ENCODE assay signal across 9 cellular contexts in genomic region chr11:36300651-36301050, GRCh38. TPM values are rescaled to one million over a fixed set of nuclear protein-coding genes. Genes with fewer than 3 reads are reported as not detected.
DNase-seq lines count a peak whose midpoint lies in the region; ATAC-seq and TF ChIP-seq lines count a peak whose summit lies in the region.
"Had no signal": no experiment of that assay in that cellular context is flagged by ENCODE, and none has a peak within 500 bp of the region (broad histone marks: within the 10 kb centered on the region; RNA-seq: fewer than 3 reads in every experiment).

No MANE protein-coding gene starts in this region.

- no peaks in the 10 kb centered on the region for H3K9me3 Mint-ChIP-seq in immature natural killer cell

- peaks cover 0 to 29% (median 13%) of the 10 kb centered on the region in 6 donors for H3K4me1 ChIP-seq in spleen
- no peaks in the 10 kb centered on the region for H3K4me1 ChIP-seq in aorta (ENCODE audit: control insufficient read depth in 1 of 2, insufficient read depth in 2 of 2, low read length in 2 of 2)

- H3K27me3 ChIP-seq in spleen (replicated peaks in 1 of 7) (no peaks in the 10 kb centered on the region), aorta (ENCODE audit: control insufficient read depth in 1 of 2, insufficient read depth in 2 of 2, low read length in 1 of 2) (no peaks in the 10 kb centered on the region)

- H3K9me3 ChIP-seq in spleen: no peaks in the 10 kb centered on the region
- H3K9me3 ChIP-seq in aorta (ENCODE audit: control insufficient read depth, low read length): no peaks in the 10 kb centered on the region

- no peak for TF ChIP-seq POLR2A in spleen (IDR thresholded peaks at IDR 0.05)

- TF ChIP-seq CTCF in spleen (IDR thresholded peaks at IDR 0.05 in 8 of 11, conservative IDR thresholded peaks at IDR 0.05 in 3 of 11): no peak

- H3K27ac Mint-ChIP-seq in immature natural killer cell: no peak overlapping the region

- no peaks in the 10 kb centered on the region for H3K36me3 Mint-ChIP-seq in immature natural killer cell

- ATAC-seq in left ventricle myocardium superior: peak; percentile 99
- ATAC-seq in aorta (ENCODE audit: low FRiP score): no peak

- 25 to 66% (median 47%) methylated on average over 3 of the region's 3 CpGs for WGBS in spleen, 5 donors
- WGBS in aorta, 2 donors: 3 to 8% methylated on average over 3 of the region's 3 CpGs

- H3K27me3 Mint-ChIP-seq in immature natural killer cell (ENCODE audit: low read depth in 3 of 3): peaks cover 1 to 6% (median 2%) of the 10 kb centered on the region in 3 donors

- H3K4me3 Mint-ChIP-seq in immature natural killer cell: no peak overlapping the region

- H3K4me3 ChIP-seq in spleen (no peak overlapping the region), aorta (ENCODE audit: low read length in 2 of 2) (no peak overlapping the region)

- peak overlapping the region in 2 of 8 donors; percentile 29 to 46 for H3K27ac ChIP-seq in spleen
- no peak overlapping the region for H3K27ac ChIP-seq in aorta (ENCODE audit: low read depth in 1 of 2, low read length in 2 of 2)

- H3K36me3 ChIP-seq in spleen (no peaks in the 10 kb centered on the region), aorta (ENCODE audit: control insufficient read depth in 1 of 2, insufficient read depth in 2 of 2, low read length in 1 of 2) (no peaks in the 10 kb centered on the region)

- H3K4me1 Mint-ChIP-seq in immature natural killer cell: no peaks in the 10 kb centered on the region

- intact Hi-C loops in left ventricle myocardium superior (cut with micrococcal nuclease) (no loop called here), spleen (cut with DNase I; ENCODE audit: low total_unique reads) (loop anchor here (10.0 kb wide), 1 partner anchor 94 kb away; no protein-coding TSS in a partner anchor), aorta (cut with DNase I) (no loop called here)

- DNase-seq in NCI-H1092 (lab: John Stamatoyannopoulos, UW) (peak; percentile 15), astrocyte of the hippocampus (ENCODE audit: low read depth, low spot score) (peak; percentile 80), left ventricle myocardium superior (peak; percentile 87), spleen (peak; percentile 82), immature natural killer cell (no peak), NCI-H1436 (lab: John Stamatoyannopoulos, UW) (no peak), aorta (no peak), activated T-cell treated with anti-CD3 and anti-CD28 coated beads for 4 hours (no peak)
- DNase-seq: amniotic stem cell had no signal

RNA-seq across cellular contexts. Expression of gene PRR5L, which starts 4.6 kb away (rescaled TPM):
- 1.6 TPM for total RNA-seq in left ventricle myocardium superior
- 100 to 1,000 TPM; 126 to 330 (median 183) TPM for total RNA-seq in spleen
- polyA plus RNA-seq in spleen: 10 to 100 TPM; 10.7 to 44.9 (median 19.1) TPM
- polyA plus RNA-seq in immature natural killer cell: 100 to 1,000 TPM in 1 of 3 donors, 10 to 100 TPM in 2; 55.6 to 161 (median 82.4) TPM
- total RNA-seq in aorta: 10 to 100 TPM in 1 of 2 donors, 1 to 10 TPM in 1; 4.7 to 15.3 TPM
- 1 to 10 TPM; 3.3 to 6.0 TPM for polyA plus RNA-seq in aorta

RNA-seq across cellular contexts. Expression of gene COMMD9, which starts 11.4 kb away (rescaled TPM):
- 59.7 TPM for total RNA-seq in left ventricle myocardium superior
- 10 to 100 TPM; 46.1 to 63.5 (median 55.8) TPM for total RNA-seq in spleen
- polyA plus RNA-seq in spleen: 10 to 100 TPM; 27.3 to 40.2 (median 38.4) TPM
- 100 to 1,000 TPM in 1 of 3 donors, 10 to 100 TPM in 2; 97.0 to 112 (median 97.4) TPM for polyA plus RNA-seq in immature natural killer cell
- total RNA-seq in aorta: 10 to 100 TPM; 30.2 to 37.5 TPM
- 10 to 100 TPM; 23.6 to 28.9 TPM for polyA plus RNA-seq in aorta

Comparison
In these comparisons a context has a peak if more than half of its experiments do, and no peak if none do; other contexts are left out.
1. DNase-seq: peak in NCI-H1092 (single experiment), astrocyte of the hippocampus (single experiment), left ventricle myocardium superior (single experiment) and spleen (single experiment); none in immature natural killer cell (0 of 3), NCI-H1436 (single experiment), aorta (0 of 2) and activated T-cell treated with anti-CD3 and anti-CD28 coated beads for 4 hours (single experiment).
2. RNA of gene PRR5L, which starts 4.6 kb away (total RNA-seq): 126 to 330 TPM in spleen; 4.7 to 15.3 TPM in aorta and 1.6 TPM in left ventricle myocardium superior (single experiment); every median in the first group is over 4 times any median in the second.